ENCODE assay signal across 1 cellular context in genomic region chr1:153615406-153615805, GRCh38.
TF ChIP-seq lines count a peak whose summit lies in the region.

No MANE protein-coding gene starts in this region.

TF ChIP-seq in H1, 55 proteins besides CTCF, POLR2A, EP300 and RAD21:
- TF ChIP-seq KDM5A (IDR thresholded peaks at IDR 0.05; ENCODE audit: low read length) = no peak
- no peak for TF ChIP-seq POLR2AphosphoS5 (IDR thresholded peaks at IDR 0.05; ENCODE audit: low read depth, low read length)
- no peak for TF ChIP-seq SP1 (IDR thresholded peaks at IDR 0.05; ENCODE audit: low read depth, low read length)
- no peak for TF ChIP-seq CHD7 (IDR thresholded peaks at IDR 0.05; ENCODE audit: insufficient replicate concordance, low read length)
- no peak for TF ChIP-seq MAX (IDR thresholded peaks at IDR 0.05)
- TF ChIP-seq RFX5 (IDR thresholded peaks at IDR 0.05; ENCODE audit: borderline replicate concordance, low read depth, low read length) = no peak
- no peak for TF ChIP-seq E2F6 (IDR thresholded peaks at IDR 0.05)
- TF ChIP-seq ATF2 (IDR thresholded peaks at IDR 0.05; ENCODE audit: low read length) = no peak
- no peak for TF ChIP-seq POU5F1 (IDR thresholded peaks at IDR 0.05; ENCODE audit: low read depth, low read length)
- TF ChIP-seq SIX5 (IDR thresholded peaks at IDR 0.05; ENCODE audit: low read depth, low read length) = no peak
